ENCODE assay signal across 18 cellular contexts in genomic region chr13:27970382-27971235, GRCh38. TPM values are rescaled to one million over a fixed set of nuclear protein-coding genes. Genes with fewer than 3 reads are reported as not detected.
DNase-seq lines count a peak whose midpoint lies in the region; ATAC-seq, FAIRE-seq and TF ChIP-seq lines count a peak whose summit lies in the region.
"Had no signal": no experiment of that assay in that cellular context is flagged by ENCODE, and none has a peak within 500 bp of the region (broad histone marks: within the 10 kb centered on the region; RNA-seq: fewer than 3 reads in every experiment).

No MANE protein-coding gene starts in this region.

- ATAC-seq in mucosa of descending colon = no peak
- ATAC-seq in GM21423 (IDR thresholded peaks at IDR 0.05; ENCODE audit: unreplicated experiment) = no peak
- ATAC-seq in heart right ventricle = no peak
- ATAC-seq: activated naive CD4-positive, alpha-beta T cell treated with anti-CD3 and anti-CD28 coated beads, Interleukin-2, amount 50 U/mL, for 72 hours; heart left ventricle had no signal

- H3K9me3 ChIP-seq in endodermal cell (ENCODE audit: control insufficient read depth, low read length) (no peaks in the 10 kb centered on the region), mucosa of descending colon (no peaks in the 10 kb centered on the region), small intestine (ENCODE audit: control insufficient read depth, low read depth) (no peaks in the 10 kb centered on the region), heart right ventricle (no peaks in the 10 kb centered on the region)
- H3K9me3 ChIP-seq: heart left ventricle had no signal

- H3K36me3 Mint-ChIP-seq in endodermal cell (ENCODE audit: low read depth) = no peaks in the 10 kb centered on the region
- H3K36me3 Mint-ChIP-seq: memory B cell had no signal

- H3K27ac ChIP-seq in endodermal cell (ENCODE audit: low read depth, low read length) = no peak overlapping the region
- H3K27ac ChIP-seq in small intestine (ENCODE audit: low read depth in 1 of 2, low read length in 1 of 2) = peak overlapping the region; percentile 75 to 78
- H3K27ac ChIP-seq in heart right ventricle = no peak overlapping the region
- H3K27ac ChIP-seq: GM23248, heart left ventricle had no signal

- CTCF ChIA-PET in GM10248 (lab: Yijun Ruan, JAX) = interaction anchor here (1.8 to 6.7 kb wide), 5 partner anchors 14 to 609 kb away, joined by 4 to 50 read pairs (median 11); no protein-coding TSS in a partner anchor

- DNase-seq in H7 (peak; percentile 62), endodermal cell (peak; percentile 63), mucosa of descending colon (peak in 2 of 3 donors; percentile 31 to 54), small intestine (peak; percentile 49), GM10248 (ENCODE audit: extremely low spot score) (no peak), heart right ventricle (no peak)
- DNase-seq: COR-L47, GM23248, heart left ventricle, kidney glomerular epithelial cell, NCI-H2081 treated with DMSO at 0.1 percent for 48 hours, NCI-H446 treated with DMSO at 0.1 percent for 48 hours had no signal

- intact Hi-C loops in mucosa of descending colon (cut with DNase I, micrococcal nuclease) = no loop called here
- intact Hi-C loops in heart right ventricle (cut with DNase I) = no loop called here

- POLR2A ChIA-PET in GM10248 (lab: Yijun Ruan, JAX) = no interaction called here

- no peak for TF ChIP-seq CTCF in endodermal cell (conservative IDR thresholded peaks at IDR 0.05)
- TF ChIP-seq CTCF in mucosa of descending colon (IDR thresholded peaks at IDR 0.05) = no peak
- TF ChIP-seq CTCF in GM10248 (IDR thresholded peaks at IDR 0.05; ENCODE audit: control extremely low read depth, extremely low read depth, low read depth, missing control alignments) = no peak
- no peak for TF ChIP-seq CTCF in heart right ventricle (IDR thresholded peaks at IDR 0.05)

- H3K36me3 ChIP-seq in H7 (replicated peaks; ENCODE audit: control insufficient read depth, insufficient read depth, low read length) = no peaks in the 10 kb centered on the region
- H3K36me3 ChIP-seq in endodermal cell (ENCODE audit: control insufficient read depth, insufficient read depth, low read length) = no peaks in the 10 kb centered on the region
- H3K36me3 ChIP-seq in mucosa of descending colon (ENCODE audit: low read depth) = no peaks in the 10 kb centered on the region
- H3K36me3 ChIP-seq in small intestine (ENCODE audit: control insufficient read depth in 2 of 2, insufficient read depth in 2 of 2, low read length in 2 of 2) = no peaks in the 10 kb centered on the region
- no peaks in the 10 kb centered on the region for H3K36me3 ChIP-seq in heart right ventricle
- H3K36me3 ChIP-seq: heart left ventricle had no signal

- H3K27me3 Mint-ChIP-seq in endodermal cell (ENCODE audit: insufficient read depth) = peaks cover 100% of the 10 kb centered on the region

- 3% methylated on average over 28 to 52 of the region's 53 CpGs for WGBS in endodermal cell (ENCODE audit: insufficient coverage in 1 of 2, insufficient read length in 1 of 2), 2 experiments
- 3 to 9% (median 4%) methylated on average over 52 to 53 of the region's 53 CpGs for WGBS in small intestine, 3 donors
- 3 to 5% methylated on average over 53 of the region's 53 CpGs for WGBS in heart right ventricle, 2 donors

- H3K4me3 Mint-ChIP-seq in endodermal cell = no peak overlapping the region
- H3K4me3 Mint-ChIP-seq: memory B cell had no signal

- H3K27me3 ChIP-seq in H7 (ENCODE audit: control insufficient read depth, insufficient read depth, low read length) (peaks cover 98% of the 10 kb centered on the region), endodermal cell (ENCODE audit: control insufficient read depth, insufficient read depth, low read length, poor library complexity, severe bottlenecking) (peaks cover 100% of the 10 kb centered on the region), small intestine (ENCODE audit: control insufficient read depth in 2 of 2, insufficient read depth in 2 of 2, low read length in 2 of 2) (peaks cover 0 to 50% of the 10 kb centered on the region in 2 donors), heart right ventricle (peaks cover 64 to 100% (median 100%) of the 10 kb centered on the region in 7 donors)

- H3K9ac ChIP-seq in endodermal cell (ENCODE audit: extremely low read depth, low read length, poor library complexity, severe bottlenecking) = no peak overlapping the region
- H3K9ac ChIP-seq: GM23248 had no signal

- H3K4me3 ChIP-seq in H7 (ENCODE audit: insufficient read depth, low read depth, low read length) = no peak overlapping the region
- no peak overlapping the region for H3K4me3 ChIP-seq in endodermal cell (ENCODE audit: low read length)
- H3K4me3 ChIP-seq in mucosa of descending colon = no peak overlapping the region
- H3K4me3 ChIP-seq in small intestine (ENCODE audit: low read depth in 1 of 2, low read length in 2 of 2) = peak overlapping the region; percentile 18 to 28
- H3K4me3 ChIP-seq in heart right ventricle = no peak overlapping the region
- H3K4me3 ChIP-seq: GM23248, heart left ventricle had no signal

- FAIRE-seq in small intestine (lab: Jason Lieb, UNC) = no peak

- no peaks in the 10 kb centered on the region for H3K9me3 Mint-ChIP-seq in endodermal cell
- H3K9me3 Mint-ChIP-seq: activated naive CD4-positive, alpha-beta T cell treated with anti-CD3 and anti-CD28 coated beads, Interleukin-2, amount 50 U/mL, for 72 hours; memory B cell had no signal

- H3K4me1 Mint-ChIP-seq in endodermal cell = peaks cover 23% of the 10 kb centered on the region

- peaks cover 7% of the 10 kb centered on the region for H3K4me1 ChIP-seq in endodermal cell (ENCODE audit: control insufficient read depth, insufficient read depth, low read length)
- H3K4me1 ChIP-seq in mucosa of descending colon (ENCODE audit: low read depth) = peaks cover 19% of the 10 kb centered on the region
- peaks cover 2 to 6% of the 10 kb centered on the region in 2 donors for H3K4me1 ChIP-seq in small intestine (ENCODE audit: control insufficient read depth in 2 of 2, insufficient read depth in 1 of 2, low read depth in 1 of 2, low read length in 1 of 2)
- peaks cover 0 to 37% (median 15%) of the 10 kb centered on the region in 9 donors for H3K4me1 ChIP-seq in heart right ventricle

- H3K27ac Mint-ChIP-seq in endodermal cell = no peak overlapping the region
- H3K27ac Mint-ChIP-seq: memory B cell had no signal

RNA-seq across cellular contexts. Expression of gene CDX2, which starts 1.5 kb away (rescaled TPM):
- total RNA-seq in H7 (2014; rRNA removed; shearing (Covaris generic)) = 0.04 TPM in 1 of 2 replicates, not detected in the other
- total RNA-seq in endodermal cell (not detected), mucosa of descending colon (100 to 1,000 TPM; 113 to 349 (median 240) TPM), heart right ventricle (not detected)
- 1.0 TPM for polyA plus RNA-seq in endodermal cell (2013, experiment 1 of 2)
- 0.58 TPM for polyA plus RNA-seq in endodermal cell (2013, experiment 2 of 2)
- polyA plus RNA-seq in small intestine (10 to 100 TPM; 66.2 to 94.2 (median 92.5) TPM), heart right ventricle (not detected)
- total RNA-seq: activated naive CD4-positive, alpha-beta T cell treated with anti-CD3 and anti-CD28 coated beads, Interleukin-2, amount 50 U/mL, for 72 hours; Daoy; GM23248; heart left ventricle; renal cortical epithelial cell had no signal
- polyA plus RNA-seq: GM23248, heart left ventricle had no signal

RNA-seq across cellular contexts. Expression of gene URAD, which starts 17.9 kb away (rescaled TPM):
- not detected in 2 replicates for total RNA-seq in H7 (2014; rRNA removed; shearing (Covaris generic))
- total RNA-seq in endodermal cell = not detected
- polyA plus RNA-seq in endodermal cell (2013, experiment 1 of 2) = 0.50 TPM
- polyA plus RNA-seq in endodermal cell (2013, experiment 2 of 2) = 0.50 TPM
- total RNA-seq in mucosa of descending colon = 10 to 100 TPM; 17.9 to 62.9 (median 23.9) TPM
- 10 to 100 TPM; 12.5 to 51.3 (median 16.8) TPM for polyA plus RNA-seq in small intestine
- total RNA-seq in heart right ventricle = not detected
- polyA plus RNA-seq in heart right ventricle = under 1 TPM in 1 of 2 donors, not detected in 1; 0.07 TPM
- total RNA-seq: activated naive CD4-positive, alpha-beta T cell treated with anti-CD3 and anti-CD28 coated beads, Interleukin-2, amount 50 U/mL, for 72 hours; Daoy; GM23248; heart left ventricle; HT-29; renal cortical epithelial cell had no signal
- polyA plus RNA-seq: GM23248, heart left ventricle had no signal

RNA-seq across cellular contexts. Expression of gene PDX1, which starts 50.8 kb away (rescaled TPM):
- not detected in 2 replicates for total RNA-seq in H7 (2014; rRNA removed; shearing (Covaris generic))
- not detected for total RNA-seq in endodermal cell
- polyA plus RNA-seq in endodermal cell (2013, experiment 1 of 2) = not detected
- not detected for polyA plus RNA-seq in endodermal cell (2013, experiment 2 of 2)
- 1 to 10 TPM in 1 of 3 donors, under 1 TPM in 1, not detected in 1; 0.72 to 1.5 TPM for total RNA-seq in mucosa of descending colon
- polyA plus RNA-seq in small intestine = 10 to 100 TPM; 18.8 to 47.6 (median 43.8) TPM
- not detected for total RNA-seq in heart right ventricle
- not detected for polyA plus RNA-seq in heart right ventricle
- total RNA-seq: activated naive CD4-positive, alpha-beta T cell treated with anti-CD3 and anti-CD28 coated beads, Interleukin-2, amount 50 U/mL, for 72 hours; Daoy; GM23248; heart left ventricle; renal cortical epithelial cell had no signal
- polyA plus RNA-seq: GM23248, heart left ventricle had no signal

Comparison
In these comparisons a context has a peak if more than half of its experiments do, and no peak if none do; other contexts are left out.
1. DNase-seq: peak in H7 (single experiment), endodermal cell (single experiment), mucosa of descending colon (2 of 3) and small intestine (single experiment); none in GM10248 (single experiment) and heart right ventricle (0 of 2).
2. H3K4me3 ChIP-seq: peak in small intestine (2 of 2); none in H7 (single experiment), endodermal cell (single experiment), mucosa of descending colon (single experiment) and heart right ventricle (0 of 10).
3. H3K27ac ChIP-seq: peak in small intestine (2 of 2); none in endodermal cell (single experiment) and heart right ventricle (0 of 10).
4. RNA of gene CDX2, which starts 1.5 kb away (total RNA-seq): 113 to 349 TPM in mucosa of descending colon; not detected in endodermal cell, 0.04 TPM in H7 and not detected in heart right ventricle; every median in the first group is over 10 times any median in the second.
5. RNA of gene URAD, which starts 17.9 kb away (total RNA-seq): 17.9 to 62.9 TPM in mucosa of descending colon; not detected in H7, not detected in endodermal cell and not detected in heart right ventricle; every median in the first group is over 10 times any median in the second.